Comparison of ENCODE assay signal across 8 cellular contexts in the genomic region with DNA sequence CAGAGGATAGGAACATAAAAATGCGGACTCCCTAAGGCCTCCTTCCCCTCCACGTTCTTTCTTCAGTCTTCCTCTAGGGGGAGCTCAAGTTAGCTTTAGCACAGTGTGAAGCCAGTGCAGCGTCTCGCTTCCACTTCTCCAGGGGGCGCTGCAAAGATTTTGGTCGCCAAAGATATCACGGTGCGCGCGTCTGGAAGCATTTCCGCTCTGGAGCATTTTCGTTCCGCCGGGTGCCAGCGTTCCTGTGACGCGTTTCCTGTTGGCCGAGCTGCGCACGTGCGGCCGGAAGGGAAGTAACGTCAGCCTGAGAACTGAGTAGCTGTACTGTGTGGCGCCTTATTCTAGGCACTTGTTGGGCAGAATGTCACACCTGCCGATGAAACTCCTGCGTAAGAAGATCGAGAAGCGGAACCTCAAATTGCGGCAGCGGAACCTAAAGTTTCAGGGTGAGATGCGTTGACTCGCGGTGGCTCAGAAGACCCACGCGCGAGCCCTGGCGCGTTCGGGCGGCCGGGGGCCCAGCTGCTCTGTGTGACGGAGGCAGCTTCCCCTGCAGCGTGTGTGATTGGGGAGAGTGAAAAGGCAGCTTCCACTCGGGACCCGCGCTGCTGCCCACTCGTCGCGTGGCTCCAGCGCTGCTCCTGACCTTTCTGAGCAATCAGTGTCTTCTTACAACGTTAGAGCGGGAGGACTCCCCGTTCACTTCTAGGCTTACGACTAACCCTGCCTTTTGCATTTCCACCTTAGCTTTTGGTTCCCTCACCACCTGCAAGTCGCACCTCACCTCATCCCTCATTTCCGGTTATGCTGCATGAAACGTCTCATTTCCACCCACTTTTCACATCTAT.
A peak's percentile ranks its signal among the peaks of the same experiment; 100 is the strongest.
DNase-seq lines count a peak whose midpoint lies in the region; ATAC-seq and TF ChIP-seq lines count a peak whose summit lies in the region.

A gene (plus strand): TSS at position 275 of the 848 bp plus-strand sequence. CDS start 87 bp downstream, at position 362.

- TF ChIP-seq CTCF in AG10803 (conservative IDR thresholded peaks at IDR 0.05; ENCODE audit: low read length) = peak; percentile 100

- peak; percentile 97 for ATAC-seq in GM19023 (IDR thresholded peaks at IDR 0.05; ENCODE audit: unreplicated experiment)
- ATAC-seq in HG03342 (IDR thresholded peaks at IDR 0.05; ENCODE audit: unreplicated experiment) = peak; percentile 96
- ATAC-seq in activated CD4-positive, CD25-positive, alpha-beta regulatory T cell treated with anti-CD3 and anti-CD28 coated beads, Interleukin-2, amount 50 U/mL, for 24 hours = peak; percentile 93 to 95

- H3K4me3 ChIP-seq in AG10803 (ENCODE audit: low read length) = peak within 1 kb of the TSS; percentile 93

- peak; percentile 97 for DNase-seq in AG10803 (ENCODE audit: low read depth)
- peak; percentile 95 to 99 for DNase-seq in NCI-H446 (lab: John Stamatoyannopoulos, UW)
- peak; percentile 70 to 98 for DNase-seq in cerebellar nuclear complex (lab: John Stamatoyannopoulos, UW)
- DNase-seq in islet precursor cell = peak; percentile 98
- peak; percentile 87 to 90 for DNase-seq in stimulated activated CD4-positive, alpha-beta T cell treated with anti-CD3 and anti-CD28 coated beads, Interleukin-15, amount 100 ng/mL, for 1 hour (ENCODE audit: low read depth in 1 of 2, low spot score in 1 of 2)

Comparison
In these comparisons a context has a peak if more than half of its experiments do, and no peak if none do; other contexts are left out.
1. Peak in every context shown above with its lines: DNase-seq, ATAC-seq and H3K4me3 ChIP-seq.